1 cellular context compared by ENCODE assay signal in genomic region chr10:20890009-20890408, GRCh38.
TF ChIP-seq lines count a peak whose summit lies in the region.

No MANE protein-coding gene starts in this region.

TF ChIP-seq in HEK293, 187 proteins besides CTCF, POLR2A, EP300 and RAD21 (continued from another document):
- no peak for TF ChIP-seq MZF1 (tag by site-specific recombination; IDR thresholded peaks at IDR 0.05; ENCODE audit: borderline replicate concordance)
- TF ChIP-seq ZBTB6 (tag by site-specific recombination; IDR thresholded peaks at IDR 0.05), result no peak
- TF ChIP-seq REPIN1 (tag by site-specific recombination; IDR thresholded peaks at IDR 0.05; ENCODE audit: low read depth), result no peak
- no peak for TF ChIP-seq ZNF423 (tag by site-specific recombination; IDR thresholded peaks at IDR 0.05)
- no peak for TF ChIP-seq PBX3 (CRISPR knock-in tag; IDR thresholded peaks at IDR 0.05)
- TF ChIP-seq ZNF530 (tag by site-specific recombination; IDR thresholded peaks at IDR 0.05; ENCODE audit: low read depth), result no peak
- 0 out of 2 replicates have a peak, but pooled peaks have one; percentile 46 for TF ChIP-seq INSM2 (tag by site-specific recombination; IDR thresholded peaks at IDR 0.05)
- no peak for TF ChIP-seq SETDB1 (IDR thresholded peaks at IDR 0.05; ENCODE audit: insufficient read length, low read length)
- no peak for TF ChIP-seq ZNF776 (tag by site-specific recombination; IDR thresholded peaks at IDR 0.05; ENCODE audit: borderline replicate concordance)
